Comparison of ENCODE assay signal across 14 cellular contexts in the genomic region with DNA sequence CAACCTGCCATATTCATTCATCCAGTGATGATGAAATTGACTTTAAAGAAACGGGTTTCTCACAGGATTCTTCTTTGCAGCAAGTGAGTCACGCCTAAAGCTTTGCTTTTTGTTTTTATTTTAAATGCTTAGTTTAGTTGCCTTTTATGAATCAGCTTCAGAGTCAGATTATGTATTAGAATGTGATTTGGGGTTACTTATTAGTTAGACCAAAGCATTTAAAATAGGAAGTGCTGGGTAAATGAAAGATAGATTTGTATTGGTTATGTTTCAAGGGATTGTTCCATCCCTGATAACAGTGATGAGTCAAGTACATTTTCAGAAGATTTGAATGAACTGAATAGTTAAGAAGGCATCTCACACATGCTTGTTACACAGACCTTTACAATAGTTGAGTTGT.
DNase-seq lines count a peak whose midpoint lies in the region; ATAC-seq and TF ChIP-seq lines count a peak whose summit lies in the region.
"Had no signal": no experiment of that assay in that cellular context is flagged by ENCODE, and none has a peak within 500 bp of the region (broad histone marks: within the 10 kb centered on the region; RNA-seq: fewer than 3 reads in every experiment).

No MANE protein-coding gene starts in this region.

- no peak overlapping the region for H4K8ac ChIP-seq in neuronal stem cell (ENCODE audit: low read depth, low read length)

- H2BK12ac ChIP-seq in neuronal stem cell (ENCODE audit: low read length) = no peak overlapping the region

- no peak overlapping the region for H3K18ac ChIP-seq in neuronal stem cell (ENCODE audit: low read length)

- H3K4me3 Mint-ChIP-seq in activated T-cell treated with anti-CD3 and anti-CD28 coated beads, Interleukin-2, amount 50 U/mL, for 24 hours = no peak overlapping the region
- H3K4me3 Mint-ChIP-seq: neural progenitor cell had no signal

- peaks cover 26% of the 10 kb centered on the region for H3K4me1 ChIP-seq in adipocyte (ENCODE audit: control insufficient read depth, insufficient read depth, low read length)
- peaks cover 9% of the 10 kb centered on the region for H3K4me1 ChIP-seq in smooth muscle cell (ENCODE audit: low read depth)
- H3K4me1 ChIP-seq in mucosa of descending colon (ENCODE audit: low read depth) = no peaks in the 10 kb centered on the region
- H3K4me1 ChIP-seq in neuronal stem cell (ENCODE audit: control insufficient read depth in 2 of 2, insufficient read depth in 1 of 2, low read depth in 1 of 2, low read length in 2 of 2) = no peaks in the 10 kb centered on the region
- H3K4me1 ChIP-seq: neural progenitor cell had no signal

- TF ChIP-seq CTCF in fibroblast of pulmonary artery (IDR thresholded peaks at IDR 0.05; ENCODE audit: low read length, missing control alignments) (no peak), smooth muscle cell (IDR thresholded peaks at IDR 0.05; ENCODE audit: borderline replicate concordance, insufficient read depth, poor library complexity, severe bottlenecking) (no peak), mucosa of descending colon (IDR thresholded peaks at IDR 0.05) (no peak)

- H2BK5ac ChIP-seq in neuronal stem cell (ENCODE audit: low read length) = no peak overlapping the region

- peaks cover 27% of the 10 kb centered on the region for H3K4me1 Mint-ChIP-seq in activated T-cell treated with anti-CD3 and anti-CD28 coated beads, Interleukin-2, amount 50 U/mL, for 24 hours (ENCODE audit: low read depth)
- H3K4me1 Mint-ChIP-seq: neural progenitor cell had no signal

- H3K9me3 Mint-ChIP-seq in activated T-cell treated with anti-CD3 and anti-CD28 coated beads, Interleukin-2, amount 50 U/mL, for 24 hours = no peaks in the 10 kb centered on the region
- H3K9me3 Mint-ChIP-seq: neural progenitor cell had no signal

- H3K79me2 ChIP-seq in smooth muscle cell (ENCODE audit: low read depth) = peaks cover 10% of the 10 kb centered on the region

- no peaks in the 10 kb centered on the region for H3K79me1 ChIP-seq in neuronal stem cell (ENCODE audit: low read depth, low read length)

- H4K20me1 ChIP-seq in smooth muscle cell (ENCODE audit: low read depth) = peaks cover 82% of the 10 kb centered on the region

- H3K14ac ChIP-seq in neuronal stem cell (ENCODE audit: low read length) = no peak overlapping the region

- no peak overlapping the region for H4K91ac ChIP-seq in neuronal stem cell (ENCODE audit: low read depth, low read length, poor library complexity)

- ATAC-seq in mucosa of descending colon = no peak
- ATAC-seq: body of pancreas, left lobe of liver had no signal

- 29% methylated on average over 2 of the region's 2 CpGs for WGBS in smooth muscle cell (ENCODE audit: low lambda C conversion rate)
- WGBS in neuronal stem cell (ENCODE audit: extremely low coverage in 2 of 2, insufficient read length in 2 of 2, insufficient replicate concordance in 1 of 2), 2 donors = no CpG with 5 or more reads among the region's 2 CpGs

- H3K9me3 ChIP-seq in adipocyte (ENCODE audit: control insufficient read depth, low read length) (no peaks in the 10 kb centered on the region), smooth muscle cell (replicated peaks; ENCODE audit: low read depth) (no peaks in the 10 kb centered on the region), mucosa of descending colon (no peaks in the 10 kb centered on the region), neuronal stem cell (replicated peaks in 1 of 2; ENCODE audit: control insufficient read depth in 2 of 2, insufficient read depth in 1 of 2, low read depth in 1 of 2, low read length in 2 of 2) (peaks cover 0 to 4% of the 10 kb centered on the region in 2 donors)
- H3K9me3 ChIP-seq: body of pancreas had no signal

- no peak overlapping the region for H2AK5ac ChIP-seq in neuronal stem cell (ENCODE audit: low read depth, low read length)

- no peak overlapping the region for H3K23ac ChIP-seq in neuronal stem cell (ENCODE audit: low read depth, low read length, poor library complexity)

- H3K4ac ChIP-seq in neuronal stem cell (ENCODE audit: low read length) = no peak overlapping the region

- H3K9ac ChIP-seq in adipocyte (ENCODE audit: low read length) (no peak overlapping the region), smooth muscle cell (ENCODE audit: low read depth) (no peak overlapping the region), neuronal stem cell (ENCODE audit: low read depth, low read length, poor library complexity) (no peak overlapping the region)
- H3K9ac ChIP-seq: neural progenitor cell had no signal

- H3K36me3 ChIP-seq in adipocyte (ENCODE audit: control insufficient read depth, insufficient read depth, low read length, severe bottlenecking) (peaks cover 73% of the 10 kb centered on the region), smooth muscle cell (ENCODE audit: low read depth) (peaks cover 8% of the 10 kb centered on the region), mucosa of descending colon (ENCODE audit: low read depth) (no peaks in the 10 kb centered on the region), neuronal stem cell (replicated peaks in 1 of 2; ENCODE audit: control insufficient read depth in 2 of 2, insufficient read depth in 2 of 2, low read length in 2 of 2) (peaks cover 34 to 96% of the 10 kb centered on the region in 2 donors)
- H3K36me3 ChIP-seq: neural progenitor cell had no signal

- H3K4me3 ChIP-seq in adipocyte (ENCODE audit: low read length) = no peak overlapping the region
- H3K4me3 ChIP-seq in fibroblast of pulmonary artery (replicated peaks; ENCODE audit: low read depth, low read length) = no peak overlapping the region
- no peak overlapping the region for H3K4me3 ChIP-seq in smooth muscle cell
- H3K4me3 ChIP-seq in mucosa of descending colon = no peak overlapping the region
- H3K4me3 ChIP-seq in neuronal stem cell (ENCODE audit: low read length in 2 of 2) = no peak overlapping the region
- H3K4me3 ChIP-seq: body of pancreas, neural progenitor cell had no signal

- intact Hi-C loops in mucosa of descending colon (cut with DNase I, micrococcal nuclease) = no loop called here

- no peak overlapping the region for H2AFZ ChIP-seq in smooth muscle cell (ENCODE audit: low read depth)
- no peak overlapping the region for H2AFZ ChIP-seq in neuronal stem cell (ENCODE audit: low read length)
- H2AFZ ChIP-seq: neural progenitor cell had no signal

- no peak overlapping the region for H2BK120ac ChIP-seq in neuronal stem cell (ENCODE audit: low read depth, low read length)

- no peak for DNase-seq in activated T-cell treated with anti-CD3 and anti-CD28 coated beads, Interleukin-2, amount 50 U/mL, for 24 hours
- no peak for DNase-seq in activated T-cell treated with anti-CD3 and anti-CD28 coated beads, Interleukin-2, amount 50 U/mL, for 48 hours
- DNase-seq in adipocyte (ENCODE audit: low read depth) (peak; percentile 80), fibroblast of pulmonary artery (ENCODE audit: low read depth) (peak; percentile 62), smooth muscle cell (lab: John Stamatoyannopoulos, UW; ENCODE audit: unreplicated experiment) (no peak), mucosa of descending colon (no peak), Ammon's horn (ENCODE audit: low spot score) (no peak), neuronal stem cell (ENCODE audit: low spot score) (no peak)
- DNase-seq: activated T-cell treated with anti-CD3 and anti-CD28 coated beads for 4 hours; body of pancreas; GF-D8; stimulated activated CD4-positive, alpha-beta T cell treated with anti-CD3 and anti-CD28 coated beads, Interleukin-12 subunit alpha, Interleukin-12 subunit beta, amount 100 ng/mL, for 4 hours had no signal

- H3K4me2 ChIP-seq in smooth muscle cell = peak overlapping the region; percentile 32
- H3K4me2 ChIP-seq in neuronal stem cell (ENCODE audit: insufficient read depth, low read length, poor library complexity, severe bottlenecking) = no peak overlapping the region
- H3K4me2 ChIP-seq: neural progenitor cell had no signal

- H3F3A ChIP-seq in smooth muscle cell (ENCODE audit: low read depth) = peaks cover 6% of the 10 kb centered on the region

- H3K27me3 ChIP-seq in adipocyte (replicated peaks; ENCODE audit: control insufficient read depth, insufficient read depth, low read length) (no peaks in the 10 kb centered on the region), smooth muscle cell (ENCODE audit: low read depth) (no peaks in the 10 kb centered on the region), neuronal stem cell (ENCODE audit: control insufficient read depth in 3 of 3, insufficient read depth in 3 of 3, low read depth in 1 of 3, low read length in 3 of 3) (no peaks in the 10 kb centered on the region)
- H3K27me3 ChIP-seq: body of pancreas, neural progenitor cell had no signal

- no peak overlapping the region for H2BK15ac ChIP-seq in neuronal stem cell (ENCODE audit: low read length)

- H3K27ac ChIP-seq in smooth muscle cell (ENCODE audit: low read depth) (peak overlapping the region; percentile 50), neuronal stem cell (replicated peaks; ENCODE audit: low read length) (no peak overlapping the region)
- H3K27ac ChIP-seq: body of pancreas, neural progenitor cell had no signal

- peaks cover 95% of the 10 kb centered on the region for H3K36me3 Mint-ChIP-seq in activated T-cell treated with anti-CD3 and anti-CD28 coated beads, Interleukin-2, amount 50 U/mL, for 24 hours (ENCODE audit: low read depth)

- no peaks in the 10 kb centered on the region for H3K27me3 Mint-ChIP-seq in activated T-cell treated with anti-CD3 and anti-CD28 coated beads, Interleukin-2, amount 50 U/mL, for 24 hours

- peak overlapping the region; percentile 87 for H3K27ac Mint-ChIP-seq in activated T-cell treated with anti-CD3 and anti-CD28 coated beads, Interleukin-2, amount 50 U/mL, for 24 hours
- H3K27ac Mint-ChIP-seq: neural progenitor cell had no signal

Comparison
In these comparisons a context has a peak if more than half of its experiments do, and no peak if none do; other contexts are left out.
1. DNase-seq: peak in adipocyte (single experiment) and fibroblast of pulmonary artery (single experiment); none in activated T-cell treated with anti-CD3 and anti-CD28 coated beads, Interleukin-2, amount 50 U/mL, for 24 hours (single experiment), activated T-cell treated with anti-CD3 and anti-CD28 coated beads, Interleukin-2, amount 50 U/mL, for 48 hours (0 of 2), smooth muscle cell (single experiment), mucosa of descending colon (0 of 3), Ammon's horn (single experiment) and neuronal stem cell (single experiment).